In the genomic region with DNA sequence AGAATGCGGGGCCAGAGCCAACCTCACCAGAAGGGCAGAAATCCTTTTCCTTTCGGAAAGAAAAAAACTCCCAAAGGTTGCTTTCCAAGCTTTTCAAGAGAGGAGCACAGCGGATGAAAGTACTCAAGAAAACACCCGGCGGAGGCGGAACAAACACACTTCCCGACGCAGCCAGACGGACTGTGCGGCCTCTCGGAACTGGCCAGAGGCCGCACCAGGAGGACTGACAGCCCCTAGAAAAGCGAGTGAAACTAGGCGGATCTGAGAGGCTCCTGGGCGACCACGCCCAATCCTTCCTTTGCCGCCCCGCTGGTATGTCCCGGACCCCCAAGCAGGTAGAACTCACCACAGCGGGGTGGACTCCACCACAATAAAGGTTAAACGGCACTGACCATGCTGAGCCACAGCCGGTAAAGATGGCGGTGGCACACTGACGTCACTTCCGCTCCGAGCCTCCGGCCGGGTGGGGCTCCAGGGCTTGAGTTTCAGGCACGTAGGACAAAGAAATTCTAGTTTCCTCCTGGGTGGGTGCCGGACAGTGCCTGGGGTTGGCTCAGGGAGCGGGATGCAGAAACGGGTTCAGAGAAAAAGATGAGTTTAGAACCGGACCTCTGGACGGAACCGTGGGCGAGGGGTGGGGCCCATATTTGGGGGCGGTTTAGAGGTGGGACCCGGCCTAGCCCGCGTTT, we compare ENCODE assay signal across 1 cellular context.
A peak's percentile ranks its signal among the peaks of the same experiment; 100 is the strongest.
TF ChIP-seq lines count a peak whose summit lies in the region.

A gene (minus strand): TSS at position 432 of the 689 bp plus-strand sequence. CDS start 14,356 bp downstream, outside the sequence.

TF ChIP-seq in K562, 482 proteins besides CTCF, POLR2A, EP300 and RAD21 (continued from another document and continues in another):
- TF ChIP-seq, protein P1, sequence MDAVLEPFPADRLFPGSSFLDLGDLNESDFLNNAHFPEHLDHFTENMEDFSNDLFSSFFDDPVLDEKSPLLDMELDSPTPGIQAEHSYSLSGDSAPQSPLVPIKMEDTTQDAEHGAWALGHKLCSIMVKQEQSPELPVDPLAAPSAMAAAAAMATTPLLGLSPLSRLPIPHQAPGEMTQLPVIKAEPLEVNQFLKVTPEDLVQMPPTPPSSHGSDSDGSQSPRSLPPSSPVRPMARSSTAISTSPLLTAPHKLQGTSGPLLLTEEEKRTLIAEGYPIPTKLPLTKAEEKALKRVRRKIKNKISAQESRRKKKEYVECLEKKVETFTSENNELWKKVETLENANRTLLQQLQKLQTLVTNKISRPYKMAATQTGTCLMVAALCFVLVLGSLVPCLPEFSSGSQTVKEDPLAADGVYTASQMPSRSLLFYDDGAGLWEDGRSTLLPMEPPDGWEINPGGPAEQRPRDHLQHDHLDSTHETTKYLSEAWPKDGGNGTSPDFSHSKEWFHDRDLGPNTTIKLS (IDR thresholded peaks at IDR 0.05; ENCODE audit: borderline replicate concordance, low read depth): peak; percentile 37; the same call in 1 of the 2 replicates
- TF ChIP-seq, protein P2, sequence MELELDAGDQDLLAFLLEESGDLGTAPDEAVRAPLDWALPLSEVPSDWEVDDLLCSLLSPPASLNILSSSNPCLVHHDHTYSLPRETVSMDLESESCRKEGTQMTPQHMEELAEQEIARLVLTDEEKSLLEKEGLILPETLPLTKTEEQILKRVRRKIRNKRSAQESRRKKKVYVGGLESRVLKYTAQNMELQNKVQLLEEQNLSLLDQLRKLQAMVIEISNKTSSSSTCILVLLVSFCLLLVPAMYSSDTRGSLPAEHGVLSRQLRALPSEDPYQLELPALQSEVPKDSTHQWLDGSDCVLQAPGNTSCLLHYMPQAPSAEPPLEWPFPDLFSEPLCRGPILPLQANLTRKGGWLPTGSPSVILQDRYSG (tag; conservative IDR thresholded peaks at IDR 0.05; ENCODE audit: low read depth): peak; percentile 66
- TF ChIP-seq TAF9B (IDR thresholded peaks at IDR 0.05; ENCODE audit: partially characterized antibody): peak; percentile 78
- TF ChIP-seq TGIF2 (CRISPR knock-in tag; IDR thresholded peaks at IDR 0.05): 0 out of 2 replicates have a peak, but pooled peaks have one; percentile 52
- TF ChIP-seq TOE1 (IDR thresholded peaks at IDR 0.05; ENCODE audit: borderline replicate concordance): peak; percentile 75
- TF ChIP-seq TOE1 (CRISPR knock-in tag; IDR thresholded peaks at IDR 0.05; ENCODE audit: borderline replicate concordance, low read depth): no peak
- no peak for TF ChIP-seq IFI16 (CRISPR knock-in tag; IDR thresholded peaks at IDR 0.05)
- TF ChIP-seq ZKSCAN1 (IDR thresholded peaks at IDR 0.05; ENCODE audit: low read depth, low read length): peak; percentile 23; the same call in 1 of the 2 replicates
- TF ChIP-seq, protein P3, sequence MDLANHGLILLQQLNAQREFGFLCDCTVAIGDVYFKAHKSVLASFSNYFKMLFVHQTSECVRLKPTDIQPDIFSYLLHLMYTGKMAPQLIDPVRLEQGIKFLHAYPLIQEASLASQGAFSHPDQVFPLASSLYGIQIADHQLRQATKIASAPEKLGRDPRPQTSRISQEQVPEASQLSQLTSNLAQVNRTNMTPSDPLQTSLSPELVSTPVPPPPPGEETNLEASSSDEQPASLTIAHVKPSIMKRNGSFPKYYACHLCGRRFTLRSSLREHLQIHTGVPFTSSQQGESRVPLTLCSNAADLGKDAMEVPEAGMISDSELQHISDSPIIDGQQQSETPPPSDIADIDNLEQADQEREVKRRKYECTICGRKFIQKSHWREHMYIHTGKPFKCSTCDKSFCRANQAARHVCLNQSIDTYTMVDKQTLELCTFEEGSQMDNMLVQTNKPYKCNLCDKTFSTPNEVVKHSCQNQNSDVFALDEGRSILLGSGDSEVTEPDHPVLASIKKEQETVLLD (IDR thresholded peaks at IDR 0.05): no peak
- peak; percentile 93 for TF ChIP-seq PHF8 (IDR thresholded peaks at IDR 0.05; ENCODE audit: borderline replicate concordance, low read length)
- peak; percentile 67; the same call in 1 of the 2 replicates for TF ChIP-seq POLR2H (tag; IDR thresholded peaks at IDR 0.05; ENCODE audit: low read depth)
- peak; percentile 34; the same call in 1 of the 2 replicates for TF ChIP-seq TCF7 (IDR thresholded peaks at IDR 0.05; ENCODE audit: borderline replicate concordance)
- TF ChIP-seq FOXP1 (CRISPR knock-in tag; IDR thresholded peaks at IDR 0.05): 0 out of 2 replicates have a peak, but pooled peaks have one; percentile 57
- peak; percentile 22; the same call in 1 of the 2 replicates for TF ChIP-seq KLF6 (CRISPR knock-in tag; IDR thresholded peaks at IDR 0.05; ENCODE audit: borderline replicate concordance)
- no peak for TF ChIP-seq PHTF2 (CRISPR knock-in tag; IDR thresholded peaks at IDR 0.05)
- peak; percentile 92 for TF ChIP-seq ZEB2 (IDR thresholded peaks at IDR 0.05)
- 0 out of 2 replicates have a peak, but pooled peaks have one; percentile 23 for TF ChIP-seq ZNF431 (CRISPR knock-in tag; IDR thresholded peaks at IDR 0.05)
- TF ChIP-seq, protein P4, sequence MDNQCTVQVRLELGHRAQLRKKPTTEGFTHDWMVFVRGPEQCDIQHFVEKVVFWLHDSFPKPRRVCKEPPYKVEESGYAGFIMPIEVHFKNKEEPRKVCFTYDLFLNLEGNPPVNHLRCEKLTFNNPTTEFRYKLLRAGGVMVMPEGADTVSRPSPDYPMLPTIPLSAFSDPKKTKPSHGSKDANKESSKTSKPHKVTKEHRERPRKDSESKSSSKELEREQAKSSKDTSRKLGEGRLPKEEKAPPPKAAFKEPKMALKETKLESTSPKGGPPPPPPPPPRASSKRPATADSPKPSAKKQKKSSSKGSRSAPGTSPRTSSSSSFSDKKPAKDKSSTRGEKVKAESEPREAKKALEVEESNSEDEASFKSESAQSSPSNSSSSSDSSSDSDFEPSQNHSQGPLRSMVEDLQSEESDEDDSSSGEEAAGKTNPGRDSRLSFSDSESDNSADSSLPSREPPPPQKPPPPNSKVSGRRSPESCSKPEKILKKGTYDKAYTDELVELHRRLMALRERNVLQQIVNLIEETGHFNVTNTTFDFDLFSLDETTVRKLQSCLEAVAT (IDR thresholded peaks at IDR 0.05): 0 out of 4 replicates have a peak, but pooled peaks of 1 of the 2 experiments have one; percentile 14
- TF ChIP-seq ERF (CRISPR knock-in tag; IDR thresholded peaks at IDR 0.05): 0 out of 2 replicates have a peak, but pooled peaks have one; percentile 26
- TF ChIP-seq POLR3A (IDR thresholded peaks at IDR 0.05; ENCODE audit: borderline replicate concordance, extremely low read depth, insufficient read depth, insufficient read length): no peak
- no peak for TF ChIP-seq NCOA6 (IDR thresholded peaks at IDR 0.05)
- peak; percentile 51 for TF ChIP-seq HNRNPLL (IDR thresholded peaks at IDR 0.05; ENCODE audit: low read depth, low read length, poor library complexity, severe bottlenecking)
- TF ChIP-seq, protein P5, sequence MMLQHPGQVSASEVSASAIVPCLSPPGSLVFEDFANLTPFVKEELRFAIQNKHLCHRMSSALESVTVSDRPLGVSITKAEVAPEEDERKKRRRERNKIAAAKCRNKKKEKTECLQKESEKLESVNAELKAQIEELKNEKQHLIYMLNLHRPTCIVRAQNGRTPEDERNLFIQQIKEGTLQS (IDR thresholded peaks at IDR 0.05): peak; percentile 94
- TF ChIP-seq, protein P5 (CRISPR knock-in tag; conservative IDR thresholded peaks at IDR 0.05): no peak
- TF ChIP-seq TAF1 (IDR thresholded peaks at IDR 0.05; ENCODE audit: control insufficient read depth, extremely low read depth, insufficient read depth, low read length, severe bottlenecking): peak; percentile 67
- peak; percentile 67 for TF ChIP-seq GTF2E2 (tag; IDR thresholded peaks at IDR 0.05)
- no peak for TF ChIP-seq XRCC4 (IDR thresholded peaks at IDR 0.05; ENCODE audit: extremely low read depth, insufficient read depth, insufficient read length)
- no peak for TF ChIP-seq EZH2 (IDR thresholded peaks at IDR 0.05; ENCODE audit: borderline replicate concordance, low read depth, low read length)
- TF ChIP-seq POLR2B (IDR thresholded peaks at IDR 0.05; ENCODE audit: low read depth, partially characterized antibody): peak; percentile 68
- peak; percentile 93 for TF ChIP-seq JUND (IDR thresholded peaks at IDR 0.05; ENCODE audit: borderline replicate concordance, low read depth, low read length)
- peak; percentile 90; the same call in 2 of the 3 replicates for TF ChIP-seq JUND (tag; IDR thresholded peaks at IDR 0.05; ENCODE audit: borderline replicate concordance, low read depth, low read length)
- TF ChIP-seq, protein P6, sequence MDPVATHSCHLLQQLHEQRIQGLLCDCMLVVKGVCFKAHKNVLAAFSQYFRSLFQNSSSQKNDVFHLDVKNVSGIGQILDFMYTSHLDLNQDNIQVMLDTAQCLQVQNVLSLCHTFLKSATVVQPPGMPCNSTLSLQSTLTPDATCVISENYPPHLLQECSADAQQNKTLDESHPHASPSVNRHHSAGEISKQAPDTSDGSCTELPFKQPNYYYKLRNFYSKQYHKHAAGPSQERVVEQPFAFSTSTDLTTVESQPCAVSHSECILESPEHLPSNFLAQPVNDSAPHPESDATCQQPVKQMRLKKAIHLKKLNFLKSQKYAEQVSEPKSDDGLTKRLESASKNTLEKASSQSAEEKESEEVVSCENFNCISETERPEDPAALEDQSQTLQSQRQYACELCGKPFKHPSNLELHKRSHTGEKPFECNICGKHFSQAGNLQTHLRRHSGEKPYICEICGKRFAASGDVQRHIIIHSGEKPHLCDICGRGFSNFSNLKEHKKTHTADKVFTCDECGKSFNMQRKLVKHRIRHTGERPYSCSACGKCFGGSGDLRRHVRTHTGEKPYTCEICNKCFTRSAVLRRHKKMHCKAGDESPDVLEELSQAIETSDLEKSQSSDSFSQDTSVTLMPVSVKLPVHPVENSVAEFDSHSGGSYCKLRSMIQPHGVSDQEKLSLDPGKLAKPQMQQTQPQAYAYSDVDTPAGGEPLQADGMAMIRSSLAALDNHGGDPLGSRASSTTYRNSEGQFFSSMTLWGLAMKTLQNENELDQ (CRISPR knock-in tag; IDR thresholded peaks at IDR 0.05; ENCODE audit: borderline replicate concordance): 0 out of 2 replicates have a peak, but pooled peaks have one; percentile 27
- TF ChIP-seq, protein P7, sequence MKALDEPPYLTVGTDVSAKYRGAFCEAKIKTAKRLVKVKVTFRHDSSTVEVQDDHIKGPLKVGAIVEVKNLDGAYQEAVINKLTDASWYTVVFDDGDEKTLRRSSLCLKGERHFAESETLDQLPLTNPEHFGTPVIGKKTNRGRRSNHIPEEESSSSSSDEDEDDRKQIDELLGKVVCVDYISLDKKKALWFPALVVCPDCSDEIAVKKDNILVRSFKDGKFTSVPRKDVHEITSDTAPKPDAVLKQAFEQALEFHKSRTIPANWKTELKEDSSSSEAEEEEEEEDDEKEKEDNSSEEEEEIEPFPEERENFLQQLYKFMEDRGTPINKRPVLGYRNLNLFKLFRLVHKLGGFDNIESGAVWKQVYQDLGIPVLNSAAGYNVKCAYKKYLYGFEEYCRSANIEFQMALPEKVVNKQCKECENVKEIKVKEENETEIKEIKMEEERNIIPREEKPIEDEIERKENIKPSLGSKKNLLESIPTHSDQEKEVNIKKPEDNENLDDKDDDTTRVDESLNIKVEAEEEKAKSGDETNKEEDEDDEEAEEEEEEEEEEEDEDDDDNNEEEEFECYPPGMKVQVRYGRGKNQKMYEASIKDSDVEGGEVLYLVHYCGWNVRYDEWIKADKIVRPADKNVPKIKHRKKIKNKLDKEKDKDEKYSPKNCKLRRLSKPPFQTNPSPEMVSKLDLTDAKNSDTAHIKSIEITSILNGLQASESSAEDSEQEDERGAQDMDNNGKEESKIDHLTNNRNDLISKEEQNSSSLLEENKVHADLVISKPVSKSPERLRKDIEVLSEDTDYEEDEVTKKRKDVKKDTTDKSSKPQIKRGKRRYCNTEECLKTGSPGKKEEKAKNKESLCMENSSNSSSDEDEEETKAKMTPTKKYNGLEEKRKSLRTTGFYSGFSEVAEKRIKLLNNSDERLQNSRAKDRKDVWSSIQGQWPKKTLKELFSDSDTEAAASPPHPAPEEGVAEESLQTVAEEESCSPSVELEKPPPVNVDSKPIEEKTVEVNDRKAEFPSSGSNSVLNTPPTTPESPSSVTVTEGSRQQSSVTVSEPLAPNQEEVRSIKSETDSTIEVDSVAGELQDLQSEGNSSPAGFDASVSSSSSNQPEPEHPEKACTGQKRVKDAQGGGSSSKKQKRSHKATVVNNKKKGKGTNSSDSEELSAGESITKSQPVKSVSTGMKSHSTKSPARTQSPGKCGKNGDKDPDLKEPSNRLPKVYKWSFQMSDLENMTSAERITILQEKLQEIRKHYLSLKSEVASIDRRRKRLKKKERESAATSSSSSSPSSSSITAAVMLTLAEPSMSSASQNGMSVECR (CRISPR knock-in tag; IDR thresholded peaks at IDR 0.05): peak; percentile 82; the same call in 1 of the 2 replicates
- peak; percentile 83 for TF ChIP-seq KLF1 (tag; IDR thresholded peaks at IDR 0.05)
- TF ChIP-seq, protein P8, sequence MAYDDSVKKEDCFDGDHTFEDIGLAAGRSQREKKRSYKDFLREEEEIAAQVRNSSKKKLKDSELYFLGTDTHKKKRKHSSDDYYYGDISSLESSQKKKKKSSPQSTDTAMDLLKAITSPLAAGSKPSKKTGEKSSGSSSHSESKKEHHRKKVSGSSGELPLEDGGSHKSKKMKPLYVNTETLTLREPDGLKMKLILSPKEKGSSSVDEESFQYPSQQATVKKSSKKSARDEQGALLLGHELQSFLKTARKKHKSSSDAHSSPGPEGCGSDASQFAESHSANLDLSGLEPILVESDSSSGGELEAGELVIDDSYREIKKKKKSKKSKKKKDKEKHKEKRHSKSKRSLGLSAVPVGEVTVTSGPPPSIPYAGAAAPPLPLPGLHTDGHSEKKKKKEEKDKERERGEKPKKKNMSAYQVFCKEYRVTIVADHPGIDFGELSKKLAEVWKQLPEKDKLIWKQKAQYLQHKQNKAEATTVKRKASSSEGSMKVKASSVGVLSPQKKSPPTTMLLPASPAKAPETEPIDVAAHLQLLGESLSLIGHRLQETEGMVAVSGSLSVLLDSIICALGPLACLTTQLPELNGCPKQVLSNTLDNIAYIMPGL (CRISPR knock-in tag; IDR thresholded peaks at IDR 0.05): 0 out of 2 replicates have a peak, but pooled peaks have one; percentile 22
- TF ChIP-seq DACH1 (IDR thresholded peaks at IDR 0.05; ENCODE audit: partially characterized antibody): no peak
- no peak for TF ChIP-seq SNRNP70 (optimal IDR thresholded peaks at IDR 0.05; ENCODE audit: low read depth, low read length)
- TF ChIP-seq, protein P9, sequence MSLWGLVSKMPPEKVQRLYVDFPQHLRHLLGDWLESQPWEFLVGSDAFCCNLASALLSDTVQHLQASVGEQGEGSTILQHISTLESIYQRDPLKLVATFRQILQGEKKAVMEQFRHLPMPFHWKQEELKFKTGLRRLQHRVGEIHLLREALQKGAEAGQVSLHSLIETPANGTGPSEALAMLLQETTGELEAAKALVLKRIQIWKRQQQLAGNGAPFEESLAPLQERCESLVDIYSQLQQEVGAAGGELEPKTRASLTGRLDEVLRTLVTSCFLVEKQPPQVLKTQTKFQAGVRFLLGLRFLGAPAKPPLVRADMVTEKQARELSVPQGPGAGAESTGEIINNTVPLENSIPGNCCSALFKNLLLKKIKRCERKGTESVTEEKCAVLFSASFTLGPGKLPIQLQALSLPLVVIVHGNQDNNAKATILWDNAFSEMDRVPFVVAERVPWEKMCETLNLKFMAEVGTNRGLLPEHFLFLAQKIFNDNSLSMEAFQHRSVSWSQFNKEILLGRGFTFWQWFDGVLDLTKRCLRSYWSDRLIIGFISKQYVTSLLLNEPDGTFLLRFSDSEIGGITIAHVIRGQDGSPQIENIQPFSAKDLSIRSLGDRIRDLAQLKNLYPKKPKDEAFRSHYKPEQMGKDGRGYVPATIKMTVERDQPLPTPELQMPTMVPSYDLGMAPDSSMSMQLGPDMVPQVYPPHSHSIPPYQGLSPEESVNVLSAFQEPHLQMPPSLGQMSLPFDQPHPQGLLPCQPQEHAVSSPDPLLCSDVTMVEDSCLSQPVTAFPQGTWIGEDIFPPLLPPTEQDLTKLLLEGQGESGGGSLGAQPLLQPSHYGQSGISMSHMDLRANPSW (CRISPR knock-in tag; IDR thresholded peaks at IDR 0.05): 0 out of 2 replicates have a peak, but pooled peaks have one; percentile 24
